ENCODE assay signal across 1 cellular context in genomic region chr16:28604186-28604565, GRCh38.
TF ChIP-seq lines count a peak whose summit lies in the region.

No MANE protein-coding gene starts in this region.

TF ChIP-seq in HepG2, 621 proteins besides CTCF, POLR2A, EP300 and RAD21:
- TF ChIP-seq ELF1 (CRISPR knock-in tag; IDR thresholded peaks at IDR 0.05) (no peak), ZSCAN12 (CRISPR knock-in tag; IDR thresholded peaks at IDR 0.05) (no peak), KDM2A (CRISPR knock-in tag; IDR thresholded peaks at IDR 0.05; ENCODE audit: borderline replicate concordance, low read depth) (0 out of 2 replicates have a peak, but pooled peaks have one; percentile 15), SP140L (CRISPR knock-in tag; IDR thresholded peaks at IDR 0.05; ENCODE audit: borderline replicate concordance) (no peak), HNRNPK (IDR thresholded peaks at IDR 0.05; ENCODE audit: low read depth, low read length, poor library complexity, severe bottlenecking) (no peak), ZNF33B (CRISPR knock-in tag; IDR thresholded peaks at IDR 0.05) (0 out of 2 replicates have a peak, but pooled peaks have one; percentile 36), ZBTB38 (CRISPR knock-in tag; IDR thresholded peaks at IDR 0.05) (no peak), ZNF619 (CRISPR knock-in tag; IDR thresholded peaks at IDR 0.05) (no peak), ZNF775 (CRISPR knock-in tag; IDR thresholded peaks at IDR 0.05; ENCODE audit: borderline replicate concordance) (no peak), ZNF160 (CRISPR knock-in tag; IDR thresholded peaks at IDR 0.05) (no peak), ZNF646 (CRISPR knock-in tag; IDR thresholded peaks at IDR 0.05) (no peak), SMC3 (IDR thresholded peaks at IDR 0.05; ENCODE audit: low read length) (no peak), HNRNPH1 (optimal IDR thresholded peaks at IDR 0.05; ENCODE audit: low read depth, low read length) (no peak), KMT2A (CRISPR knock-in tag; IDR thresholded peaks at IDR 0.05) (no peak), MBD4 (IDR thresholded peaks at IDR 0.05; ENCODE audit: borderline replicate concordance, low read length) (no peak), ZSCAN20 (CRISPR knock-in tag; IDR thresholded peaks at IDR 0.05; ENCODE audit: borderline replicate concordance) (no peak), PHF5A (CRISPR knock-in tag; IDR thresholded peaks at IDR 0.05; ENCODE audit: low read depth, unreplicated experiment) (peak; percentile 13), FOXO4 (CRISPR knock-in tag; conservative IDR thresholded peaks at IDR 0.05) (no peak), HBP1 (CRISPR knock-in tag; IDR thresholded peaks at IDR 0.05; ENCODE audit: low read depth) (no peak), RBM22 (optimal IDR thresholded peaks at IDR 0.05; ENCODE audit: low read length) (no peak), ZIK1 (CRISPR knock-in tag; IDR thresholded peaks at IDR 0.05; ENCODE audit: borderline replicate concordance, low read depth) (0 out of 2 replicates have a peak, but pooled peaks have one; percentile 17), CBX5 (CRISPR knock-in tag; IDR thresholded peaks at IDR 0.05; ENCODE audit: borderline replicate concordance) (0 out of 2 replicates have a peak, but pooled peaks have one; percentile 1), POLR2AphosphoS2 (IDR thresholded peaks at IDR 0.05; ENCODE audit: low read depth, low read length) (no peak), ZSCAN29 (CRISPR knock-in tag; conservative IDR thresholded peaks at IDR 0.05) (no peak), GLMP (CRISPR knock-in tag; IDR thresholded peaks at IDR 0.05; ENCODE audit: borderline replicate concordance) (no peak), ZNF292 (CRISPR knock-in tag; IDR thresholded peaks at IDR 0.05; ENCODE audit: borderline replicate concordance, low read depth) (no peak), GTF3A (CRISPR knock-in tag; conservative IDR thresholded peaks at IDR 0.05) (no peak)
